ENCODE assay signal across 17 cellular contexts in the genomic region with DNA sequence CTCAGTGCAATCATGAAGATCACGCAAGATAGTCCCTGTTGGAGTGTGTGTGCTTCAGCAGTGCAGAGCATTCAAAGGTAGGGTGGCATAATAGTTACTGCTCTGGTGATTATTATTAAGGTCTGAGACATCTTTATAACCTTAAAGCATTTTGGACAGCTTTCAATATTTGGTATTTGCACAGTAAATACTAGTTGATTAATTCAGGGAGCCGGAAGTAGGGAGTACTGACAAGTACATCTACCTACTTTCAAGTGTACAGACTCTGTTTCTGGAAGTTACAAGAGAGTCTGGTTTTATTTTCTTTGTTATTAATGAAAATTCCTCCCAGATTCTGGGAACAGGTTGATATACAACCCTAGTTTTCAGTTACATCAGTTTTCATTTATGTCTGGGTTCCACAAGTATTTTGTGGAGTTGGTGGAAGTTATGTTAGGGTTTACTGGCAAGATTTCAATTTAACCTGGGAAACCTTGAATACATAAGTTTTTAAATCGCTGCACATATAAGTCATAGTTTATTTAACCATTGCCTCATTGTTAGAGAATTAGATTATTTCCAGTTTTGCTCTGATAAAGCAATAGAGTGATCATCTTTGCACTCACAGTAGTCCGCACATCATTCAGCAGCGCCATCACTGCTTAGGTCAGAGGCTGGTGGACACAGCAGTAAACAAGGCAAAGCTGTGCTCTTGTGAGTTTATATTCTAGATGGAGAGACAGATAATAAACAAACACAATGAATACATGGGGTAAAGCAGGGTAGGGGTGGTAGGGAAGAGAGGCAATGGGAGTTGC.
"Had no signal": no experiment of that assay in that cellular context is flagged by ENCODE, and none has a peak within 500 bp of the region (broad histone marks: within the 10 kb centered on the region; RNA-seq: fewer than 3 reads in every experiment).

No MANE protein-coding gene starts in this region.

- H3K27ac ChIP-seq: esophagus squamous epithelium, gastroesophageal sphincter, psoas muscle, spleen, tibial nerve had no signal

- H3K27me3 ChIP-seq: esophagus squamous epithelium, gastroesophageal sphincter, tibial nerve had no signal

- DNase-seq: esophagus squamous epithelium; foreskin fibroblast; kidney; left cardiac atrium; left ventricle myocardium superior; mesenchymal stem cell; naive B cell; psoas muscle; spleen; stimulated activated CD4-positive, alpha-beta T cell treated with anti-CD3 and anti-CD28 coated beads, Interleukin-15, amount 100 ng/mL, for 24 hours; stimulated activated CD4-positive, alpha-beta T cell treated with anti-CD3 and anti-CD28 coated beads, Interleukin-1b, Interleukin-23, amount 100 ng/mL, for 48 hours; stimulated activated CD4-positive, alpha-beta T cell treated with anti-CD3 and anti-CD28 coated beads, Interleukin-4, amount 100 ng/mL, for 24 hours had no signal

- H3K9me3 ChIP-seq: esophagus squamous epithelium, gastroesophageal sphincter, psoas muscle, spleen, tibial nerve had no signal

- H3K4me1 ChIP-seq: esophagus squamous epithelium, gastroesophageal sphincter, psoas muscle, spleen, tibial nerve had no signal

- ATAC-seq: gastroesophageal sphincter; left cardiac atrium; left ventricle myocardium superior; psoas muscle; sciatic nerve; stimulated activated memory B cell treated with anti-CD40 and anti-IgM and Interleukin-4, amounts not matched to agents 10 μg/mL and 1 μg/mL and 100 μg/mL, for 72 hours had no signal

- H3K4me3 ChIP-seq: esophagus squamous epithelium, gastroesophageal sphincter, lung, psoas muscle, spleen, tibial nerve had no signal

- H3K36me3 ChIP-seq: esophagus squamous epithelium, gastroesophageal sphincter, spleen, tibial nerve had no signal
